In the genomic region with DNA sequence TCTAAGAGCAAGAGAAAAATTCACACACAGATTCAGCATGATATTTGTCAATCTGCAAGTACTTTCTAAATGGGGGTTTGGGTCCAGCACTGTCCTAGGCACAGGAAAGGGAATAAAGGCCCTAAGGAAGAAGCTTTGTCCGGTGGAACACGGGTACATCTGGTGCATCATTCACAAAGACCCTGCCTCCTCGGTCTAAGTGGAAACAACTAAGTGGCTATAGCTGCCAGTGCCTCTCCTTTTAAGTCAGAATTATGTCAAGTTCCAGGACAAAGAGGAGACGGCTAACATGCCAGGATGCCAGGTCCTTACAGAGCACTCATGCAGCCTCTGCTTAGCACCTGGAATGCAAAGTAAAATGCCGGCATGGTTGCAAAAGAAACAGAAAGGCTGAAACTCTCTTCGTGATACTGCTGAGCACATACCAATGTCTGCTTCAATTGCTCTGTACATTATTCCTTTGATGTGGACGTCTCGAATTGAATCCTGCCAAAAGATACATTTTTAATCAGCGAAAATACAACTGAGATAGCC, we compare ENCODE assay signal across 21 cellular contexts. TPM values are rescaled to one million over a fixed set of nuclear protein-coding genes. Genes with fewer than 3 reads are reported as not detected.
A peak's percentile ranks its signal among the peaks of the same experiment; 100 is the strongest.
DNase-seq lines count a peak whose midpoint lies in the region; ATAC-seq and TF ChIP-seq lines count a peak whose summit lies in the region.
"Had no signal": no experiment of that assay in that cellular context is flagged by ENCODE, and none has a peak within 500 bp of the region (broad histone marks: within the 10 kb centered on the region; RNA-seq: fewer than 3 reads in every experiment).

No MANE protein-coding gene starts in this region.

- peaks cover 20% of the 10 kb centered on the region; the same call in 1 of the 2 replicates for H3F3A ChIP-seq in PC-9 (ENCODE audit: insufficient read depth, low read depth)

- H3K36me3 Mint-ChIP-seq in Caco-2 (ENCODE audit: insufficient read depth, unreplicated experiment) (peaks cover 29% of the 10 kb centered on the region), mesothelial cell of epicardium (peaks cover 10% of the 10 kb centered on the region)
- H3K36me3 Mint-ChIP-seq in activated naive CD4-positive, alpha-beta T cell treated with anti-CD3 and anti-CD28 coated beads, Interleukin-2, amount 50 U/mL, for 72 hours = peaks cover 0 to 14% of the 10 kb centered on the region in 2 donors
- peaks cover 2% of the 10 kb centered on the region for H3K36me3 Mint-ChIP-seq in activated CD8-positive, alpha-beta T cell treated with anti-CD3 and anti-CD28 coated beads, Interleukin-2, amount 10 ng/mL, durations not matched to agents 7 days and 5 days (ENCODE audit: low read depth)

- BruUV-seq in Caco-2 (replicated peaks; lab: Mats Ljungman, UMichigan) (no TSS peak), PC-9 (replicated peaks; lab: Mats Ljungman, UMichigan) (no TSS peak)

- no peaks in the 10 kb centered on the region for H4K20me1 ChIP-seq in PC-9 (ENCODE audit: insufficient read depth)
- H4K20me1 ChIP-seq: BLaER1 had no signal

- H3K9me3 ChIP-seq in Caco-2 (no peaks in the 10 kb centered on the region), PC-9 (ENCODE audit: insufficient read depth, low read depth) (no peaks in the 10 kb centered on the region), thyroid gland (no peaks in the 10 kb centered on the region)
- H3K9me3 ChIP-seq: BLaER1 had no signal

- no peaks in the 10 kb centered on the region for H3K9me2 ChIP-seq in PC-9 (ENCODE audit: insufficient read depth)

- peak overlapping the region; percentile 18 for H3K4me2 ChIP-seq in PC-9
- H3K4me2 ChIP-seq: BLaER1 had no signal

- H3K79me2 ChIP-seq in PC-9 (ENCODE audit: low read depth) = 0 out of 2 replicates have a peak, but pooled peaks cover 13% of the 10 kb centered on the region

- no peak overlapping the region for H3K4me3 Mint-ChIP-seq in Caco-2 (ENCODE audit: unreplicated experiment)
- no peak overlapping the region for H3K4me3 Mint-ChIP-seq in mesothelial cell of epicardium
- H3K4me3 Mint-ChIP-seq in activated CD8-positive, alpha-beta T cell treated with anti-CD3 and anti-CD28 coated beads, Interleukin-2, amount 10 ng/mL, durations not matched to agents 7 days and 5 days = no peak overlapping the region
- H3K4me3 Mint-ChIP-seq: B cell; CD4-positive, CD25-positive, alpha-beta regulatory T cell; CD8-positive, alpha-beta T cell had no signal

- H3K9me3 Mint-ChIP-seq in Caco-2 (ENCODE audit: unreplicated experiment) (no peaks in the 10 kb centered on the region), mesothelial cell of epicardium (no peaks in the 10 kb centered on the region)
- H3K9me3 Mint-ChIP-seq in activated naive CD4-positive, alpha-beta T cell treated with anti-CD3 and anti-CD28 coated beads, Interleukin-2, amount 50 U/mL, for 72 hours = no peaks in the 10 kb centered on the region
- H3K9me3 Mint-ChIP-seq in activated CD8-positive, alpha-beta T cell treated with anti-CD3 and anti-CD28 coated beads, Interleukin-2, amount 10 ng/mL, durations not matched to agents 7 days and 5 days (ENCODE audit: insufficient read depth) = no peaks in the 10 kb centered on the region
- H3K9me3 Mint-ChIP-seq: CD4-positive, CD25-positive, alpha-beta regulatory T cell; CD8-positive, alpha-beta T cell had no signal

- no peaks in the 10 kb centered on the region for H3K27me3 Mint-ChIP-seq in Caco-2 (ENCODE audit: insufficient read depth, unreplicated experiment)
- no peaks in the 10 kb centered on the region for H3K27me3 Mint-ChIP-seq in mesothelial cell of epicardium (ENCODE audit: low read depth)
- H3K27me3 Mint-ChIP-seq in activated CD8-positive, alpha-beta T cell treated with anti-CD3 and anti-CD28 coated beads, Interleukin-2, amount 10 ng/mL, durations not matched to agents 7 days and 5 days (ENCODE audit: low read depth) = no peaks in the 10 kb centered on the region
- H3K27me3 Mint-ChIP-seq: B cell; CD4-positive, CD25-positive, alpha-beta regulatory T cell had no signal

- DNase-seq in Caco-2 (no peak), PC-9 (no peak), mesothelial cell of epicardium (ENCODE audit: low spot score in 2 of 2, unreplicated experiment in 2 of 2) (no peak), thyroid gland (peak; percentile 67 to 73)
- DNase-seq in activated naive CD4-positive, alpha-beta T cell treated with anti-CD3 and anti-CD28 coated beads, Interleukin-2, amount 50 U/mL, for 72 hours (ENCODE audit: low spot score in 2 of 2) = no peak
- no peak for DNase-seq in activated CD8-positive, alpha-beta T cell treated with anti-CD3 and anti-CD28 coated beads, Interleukin-2, amount 10 ng/mL, durations not matched to agents 7 days and 5 days
- DNase-seq: Calu3; CD4-positive, CD25-positive, alpha-beta regulatory T cell; CD8-positive, alpha-beta T cell; DMS53; DMS79 treated with DMSO at 0.1 percent for 48 hours; GF-D8; GOT3; H7; HCEC 1CT had no signal

- H3K4me3 ChIP-seq in Caco-2 (ENCODE audit: low read depth, low read length) = no peak overlapping the region
- no peak overlapping the region for H3K4me3 ChIP-seq in PC-9
- H3K4me3 ChIP-seq in thyroid gland (replicated peaks in 1 of 3) = no peak overlapping the region
- H3K4me3 ChIP-seq: BLaER1 had no signal

- no peak for TF ChIP-seq CTCF in Caco-2 (IDR thresholded peaks at IDR 0.05; ENCODE audit: insufficient read depth in 1 of 2, low read depth in 1 of 2, low read length in 1 of 2, severe bottlenecking in 1 of 2, unreplicated experiment in 1 of 2)
- no peak for TF ChIP-seq CTCF in PC-9 (conservative IDR thresholded peaks at IDR 0.05)
- no peak for TF ChIP-seq CTCF in mesothelial cell of epicardium (IDR thresholded peaks at IDR 0.05; ENCODE audit: unreplicated experiment)
- no peak for TF ChIP-seq CTCF in thyroid gland (IDR thresholded peaks at IDR 0.05)

- no peaks in the 10 kb centered on the region for H3K36me3 ChIP-seq in Caco-2 (ENCODE audit: control insufficient read depth, insufficient read depth, low read length)
- H3K36me3 ChIP-seq in PC-9 (ENCODE audit: low read depth) = peaks cover 8% of the 10 kb centered on the region; the same call in 1 of the 2 replicates
- no peaks in the 10 kb centered on the region for H3K36me3 ChIP-seq in thyroid gland

- WGBS in thyroid gland, 2 donors = 45 to 47% methylated on average over 9 of the region's 9 CpGs

- H2AFZ ChIP-seq in PC-9 = no peak overlapping the region

- H3K4me1 ChIP-seq in Caco-2 = peaks cover 13% of the 10 kb centered on the region
- H3K4me1 ChIP-seq in PC-9 (replicated peaks; ENCODE audit: insufficient read depth) = peaks cover 28% of the 10 kb centered on the region
- H3K4me1 ChIP-seq in thyroid gland = peaks cover 8 to 14% of the 10 kb centered on the region in 2 donors
- H3K4me1 ChIP-seq: BLaER1 had no signal

- no peak for ATAC-seq in HG02571 (IDR thresholded peaks at IDR 0.05; ENCODE audit: unreplicated experiment)
- no peak for ATAC-seq in activated naive CD4-positive, alpha-beta T cell treated with anti-CD3 and anti-CD28 coated beads, Interleukin-2, amount 50 U/mL, for 72 hours
- ATAC-seq in activated CD8-positive, alpha-beta T cell treated with anti-CD3 and anti-CD28 coated beads, Interleukin-2, amount 10 ng/mL, durations not matched to agents 7 days and 5 days = no peak
- ATAC-seq in HG02885 (IDR thresholded peaks at IDR 0.05; ENCODE audit: poor library complexity, unreplicated experiment) = no peak
- ATAC-seq: CD8-positive, alpha-beta T cell had no signal

- H3K27ac ChIP-seq in PC-9 = no peak overlapping the region
- H3K27ac ChIP-seq in thyroid gland = peak overlapping the region in 2 of 3 donors; percentile 49 to 56
- H3K27ac ChIP-seq: 22Rv1, BLaER1, C4-2B had no signal

- POLR2A ChIA-PET in Caco-2 (lab: Charles Lee) = interaction anchor here (1.0 kb wide), 1 partner anchor 136 kb away, joined by 3 read pairs; the partner anchor contains the start of gene HSP90B1
- POLR2A ChIA-PET in PC-9 (lab: Charles Lee; ENCODE audit: unreplicated experiment) = no interaction called here
- POLR2A ChIA-PET in activated CD8-positive, alpha-beta T cell treated with anti-CD3 and anti-CD28 coated beads, Interleukin-2, amount 10 ng/mL, durations not matched to agents 7 days and 5 days (lab: Charles Lee) = no interaction called here

- H3K27me3 ChIP-seq in Caco-2 (replicated peaks; ENCODE audit: control insufficient read depth, insufficient read depth, low read length) (no peaks in the 10 kb centered on the region), PC-9 (ENCODE audit: insufficient read depth, low read depth) (no peaks in the 10 kb centered on the region), thyroid gland (no peaks in the 10 kb centered on the region)
- H3K27me3 ChIP-seq: BLaER1 had no signal

- CTCF ChIA-PET in Caco-2 (lab: Charles Lee) (no interaction called here), PC-9 (lab: Charles Lee) (no interaction called here)
- CTCF ChIA-PET in activated CD8-positive, alpha-beta T cell treated with anti-CD3 and anti-CD28 coated beads, Interleukin-2, amount 10 ng/mL, durations not matched to agents 7 days and 5 days (lab: Charles Lee) = no interaction called here

- intact Hi-C loops in Caco-2 (cut with micrococcal nuclease; ENCODE audit: unreplicated experiment) = no loop called here
- intact Hi-C loops in PC-9 (cut with micrococcal nuclease; ENCODE audit: unreplicated experiment) = no loop called here
- intact Hi-C loops in thyroid gland (cut with DNase I) = no loop called here

- TF ChIP-seq POLR2A in thyroid gland (IDR thresholded peaks at IDR 0.05) = no peak

- H3K27ac Mint-ChIP-seq in Caco-2 (ENCODE audit: unreplicated experiment) (peak overlapping the region; percentile 47), mesothelial cell of epicardium (peak overlapping the region; percentile 67)
- H3K27ac Mint-ChIP-seq in activated naive CD4-positive, alpha-beta T cell treated with anti-CD3 and anti-CD28 coated beads, Interleukin-2, amount 50 U/mL, for 72 hours = no peak overlapping the region
- H3K27ac Mint-ChIP-seq in activated CD8-positive, alpha-beta T cell treated with anti-CD3 and anti-CD28 coated beads, Interleukin-2, amount 10 ng/mL, durations not matched to agents 7 days and 5 days = no peak overlapping the region
- H3K27ac Mint-ChIP-seq: B cell; CD4-positive, CD25-positive, alpha-beta regulatory T cell; CD8-positive, alpha-beta T cell had no signal

- peaks cover 13% of the 10 kb centered on the region for H3K4me1 Mint-ChIP-seq in Caco-2 (ENCODE audit: low read depth, unreplicated experiment)
- peaks cover 44% of the 10 kb centered on the region for H3K4me1 Mint-ChIP-seq in mesothelial cell of epicardium
- H3K4me1 Mint-ChIP-seq in activated CD8-positive, alpha-beta T cell treated with anti-CD3 and anti-CD28 coated beads, Interleukin-2, amount 10 ng/mL, durations not matched to agents 7 days and 5 days (ENCODE audit: low read depth) = peaks cover 8% of the 10 kb centered on the region
- H3K4me1 Mint-ChIP-seq: B cell; CD4-positive, CD25-positive, alpha-beta regulatory T cell had no signal

RNA-seq across cellular contexts. Expression of gene NT5DC3, which starts 47.5 kb away (rescaled TPM):
- total RNA-seq in Caco-2 (2022) (9.5 and 10.7 TPM in 2 replicates), PC-9 (2021) (11.5 and 13.2 TPM in 2 replicates), mesothelial cell of epicardium (7.7 to 9.1 TPM (median 8.7 TPM) in 3 replicates), thyroid gland (1 to 10 TPM; 3.6 to 5.8 (median 4.4) TPM)
- 1 to 10 TPM; 5.4 to 6.7 TPM for total RNA-seq in activated naive CD4-positive, alpha-beta T cell treated with anti-CD3 and anti-CD28 coated beads, Interleukin-2, amount 50 U/mL, for 72 hours
- total RNA-seq in activated CD8-positive, alpha-beta T cell treated with anti-CD3 and anti-CD28 coated beads, Interleukin-2, amount 10 ng/mL, durations not matched to agents 7 days and 5 days = 1 to 10 TPM; 3.1 to 3.3 TPM

Comparison
In these comparisons a context has a peak if more than half of its experiments do, and no peak if none do; other contexts are left out.
1. DNase-seq: peak in thyroid gland (2 of 2); none in Caco-2 (0 of 2), PC-9 (0 of 2), mesothelial cell of epicardium (0 of 2), activated naive CD4-positive, alpha-beta T cell treated with anti-CD3 and anti-CD28 coated beads, Interleukin-2, amount 50 U/mL, for 72 hours (0 of 2) and activated CD8-positive, alpha-beta T cell treated with anti-CD3 and anti-CD28 coated beads, Interleukin-2, amount 10 ng/mL, durations not matched to agents 7 days and 5 days (single experiment).
2. H3K27ac Mint-ChIP-seq: peak in Caco-2 (single experiment) and mesothelial cell of epicardium (single experiment); none in activated naive CD4-positive, alpha-beta T cell treated with anti-CD3 and anti-CD28 coated beads, Interleukin-2, amount 50 U/mL, for 72 hours (0 of 2) and activated CD8-positive, alpha-beta T cell treated with anti-CD3 and anti-CD28 coated beads, Interleukin-2, amount 10 ng/mL, durations not matched to agents 7 days and 5 days (single experiment).